ENCODE assay signal across 14 cellular contexts in the genomic region with DNA sequence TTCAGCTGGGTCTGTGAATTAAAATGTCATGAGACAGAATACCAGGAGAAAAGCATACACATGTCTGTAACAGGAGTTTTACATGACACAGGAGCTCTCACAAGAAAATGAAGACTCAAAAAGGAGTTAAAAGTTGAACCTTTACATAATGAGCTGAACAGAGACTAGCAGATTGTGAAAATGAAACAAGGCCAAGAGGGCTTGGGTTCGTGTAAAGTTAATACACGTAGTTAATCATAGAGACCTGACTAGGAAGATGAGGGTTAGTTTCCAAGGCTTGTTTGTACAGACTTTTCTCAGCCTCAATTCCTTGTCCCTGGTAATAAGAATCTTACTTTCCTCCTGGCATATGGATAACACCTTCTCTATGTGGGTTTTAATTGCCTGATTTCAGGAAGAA.
"Had no signal": no experiment of that assay in that cellular context is flagged by ENCODE, and none has a peak within 500 bp of the region (broad histone marks: within the 10 kb centered on the region; RNA-seq: fewer than 3 reads in every experiment).

No MANE protein-coding gene starts in this region.

- H3K4me1 ChIP-seq: esophagus muscularis mucosa, upper lobe of left lung had no signal

- H3K27ac ChIP-seq: cardiac muscle cell, esophagus muscularis mucosa, ovary, upper lobe of left lung had no signal

- H3K9me3 Mint-ChIP-seq: activated naive CD8-positive, alpha-beta T cell treated with anti-CD3 and anti-CD28 coated beads, Interleukin-2, amount 50 U/mL, for 24 hours had no signal

- H3K27ac Mint-ChIP-seq: activated CD4-positive, alpha-beta memory T cell treated with anti-CD3 and anti-CD28 coated beads, Interleukin-2, amount 10 ng/mL, durations not matched to agents 7 days and 5 days; activated naive CD8-positive, alpha-beta T cell treated with anti-CD3 and anti-CD28 coated beads, Interleukin-2, amount 50 U/mL, for 24 hours; activated T-helper 1 cell treated with anti-CD3 and anti-CD28 coated beads, Interleukin-12 subunit alpha, Interleukin-12 subunit beta, Interleukin-2, Interleukin-4 antibody, amounts not matched to agents 30 ng/mL and 10 ng/mL and 1 ng/mL, durations not matched to agents 14 hours and 24 hours and 36 hours; stimulated activated naive CD8-positive, alpha-beta T cell treated with anti-CD3 and anti-CD28 coated beads, Interleukin-15, Interleukin-2, amounts not matched to agents 100 ng/mL and 50 ng/mL, for 24 hours had no signal

- DNase-seq: activated CD4-positive, alpha-beta memory T cell treated with anti-CD3 and anti-CD28 coated beads, Interleukin-2, amount 10 ng/mL, durations not matched to agents 7 days and 5 days; activated CD4-positive, alpha-beta T cell treated with anti-CD3 and anti-CD28 coated beads for 1 hour; activated naive CD4-positive, alpha-beta T cell; activated naive CD8-positive, alpha-beta T cell treated with anti-CD3 and anti-CD28 coated beads, Interleukin-2, amount 50 U/mL, for 24 hours; hypothalamus; kidney glomerular epithelial cell; ovary; stimulated activated CD4-positive, alpha-beta T cell treated with anti-CD3 and anti-CD28 coated beads, Interleukin-4, amount 100 ng/mL, for 24 hours; upper lobe of left lung had no signal

- H3K27me3 Mint-ChIP-seq: activated CD4-positive, alpha-beta memory T cell treated with anti-CD3 and anti-CD28 coated beads, Interleukin-2, amount 10 ng/mL, durations not matched to agents 7 days and 5 days; activated naive CD8-positive, alpha-beta T cell treated with anti-CD3 and anti-CD28 coated beads, Interleukin-2, amount 50 U/mL, for 24 hours; stimulated activated naive CD8-positive, alpha-beta T cell treated with anti-CD3 and anti-CD28 coated beads, Interleukin-15, Interleukin-2, amounts not matched to agents 100 ng/mL and 50 ng/mL, for 24 hours had no signal

- H3K4me3 ChIP-seq: cardiac muscle cell, esophagus muscularis mucosa, ovary, upper lobe of left lung had no signal

- H3K27me3 ChIP-seq: cardiac muscle cell, esophagus muscularis mucosa, ovary, upper lobe of left lung had no signal

- ATAC-seq: activated naive CD8-positive, alpha-beta T cell treated with anti-CD3 and anti-CD28 coated beads, Interleukin-2, amount 50 U/mL, for 24 hours had no signal

- H3K4me3 Mint-ChIP-seq: activated CD4-positive, alpha-beta memory T cell treated with anti-CD3 and anti-CD28 coated beads, Interleukin-2, amount 10 ng/mL, durations not matched to agents 7 days and 5 days; activated naive CD8-positive, alpha-beta T cell treated with anti-CD3 and anti-CD28 coated beads, Interleukin-2, amount 50 U/mL, for 24 hours; activated T-helper 1 cell treated with anti-CD3 and anti-CD28 coated beads, Interleukin-12 subunit alpha, Interleukin-12 subunit beta, Interleukin-2, Interleukin-4 antibody, amounts not matched to agents 30 ng/mL and 10 ng/mL and 1 ng/mL, durations not matched to agents 14 hours and 24 hours and 36 hours; neural crest cell; stimulated activated naive CD8-positive, alpha-beta T cell treated with anti-CD3 and anti-CD28 coated beads, Interleukin-15, Interleukin-2, amounts not matched to agents 100 ng/mL and 50 ng/mL, for 24 hours had no signal

- H3K9me3 ChIP-seq: ovary had no signal

- H3K36me3 ChIP-seq: cardiac muscle cell, esophagus muscularis mucosa, ovary, upper lobe of left lung had no signal

- H3K4me1 Mint-ChIP-seq: activated CD4-positive, alpha-beta memory T cell treated with anti-CD3 and anti-CD28 coated beads, Interleukin-2, amount 10 ng/mL, durations not matched to agents 7 days and 5 days; activated naive CD8-positive, alpha-beta T cell treated with anti-CD3 and anti-CD28 coated beads, Interleukin-2, amount 50 U/mL, for 24 hours; neural crest cell had no signal
